Comparison of ENCODE assay signal across 31 cellular contexts in genomic region chr4:173801876-173802713, GRCh38.
DNase-seq lines count a peak whose midpoint lies in the region; ATAC-seq, FAIRE-seq and TF ChIP-seq lines count a peak whose summit lies in the region.
"Had no signal": no experiment of that assay in that cellular context is flagged by ENCODE, and none has a peak within 500 bp of the region (broad histone marks: within the 10 kb centered on the region; RNA-seq: fewer than 3 reads in every experiment).

No MANE protein-coding gene starts in this region.

- no peaks in the 10 kb centered on the region for H4K20me1 ChIP-seq in fibroblast of lung (ENCODE audit: control insufficient read depth, extremely low read depth, insufficient read depth, low read length)
- H4K20me1 ChIP-seq in osteoblast (ENCODE audit: insufficient read depth, low read length), result no peaks in the 10 kb centered on the region
- H4K20me1 ChIP-seq: BLaER1 treated with 17β-estradiol and CSF1 and Interleukin-3, amounts not matched to agents 10 nM and 100 nM had no signal

- H3K9me3 ChIP-seq in fibroblast of lung (ENCODE audit: control insufficient read depth, insufficient read depth, low read depth, low read length), result no peaks in the 10 kb centered on the region
- no peaks in the 10 kb centered on the region for H3K9me3 ChIP-seq in osteoblast (ENCODE audit: low read depth, low read length)
- no peaks in the 10 kb centered on the region for H3K9me3 ChIP-seq in vagina
- no peaks in the 10 kb centered on the region for H3K9me3 ChIP-seq in upper lobe of right lung
- no peaks in the 10 kb centered on the region for H3K9me3 ChIP-seq in right lobe of liver
- H3K9me3 ChIP-seq: esophagus muscularis mucosa, right atrium auricular region, tibial artery had no signal

- DNase-seq in D341Med (ENCODE audit: low spot score) (peak; percentile 34), NCI-H524 treated with DMSO at 0.1 percent for 48 hours (lab: John Stamatoyannopoulos, UW) (peak; percentile 86), fibroblast of lung (ENCODE audit: low read depth in 2 of 2) (peak; percentile 20 to 57), osteoblast (ENCODE audit: insufficient read length, low spot score, missing footprints) (peak; percentile 30), GM19239 (ENCODE audit: insufficient read length, low spot score) (no peak), vagina (ENCODE audit: extremely low spot score in 2 of 2) (no peak), upper lobe of right lung (no peak), right lobe of liver (no peak)
- DNase-seq: ACHN; activated CD4-positive, alpha-beta T cell treated with anti-CD3 and anti-CD28 coated beads for 4 hours; activated CD8-positive, alpha-beta T cell treated with anti-CD3 and anti-CD28 coated beads, Interleukin-2, amount 10 ng/mL, durations not matched to agents 7 days and 5 days; activated naive CD4-positive, alpha-beta T cell treated with anti-CD3 and anti-CD28 coated beads, Interleukin-2, amount 10 ng/mL, durations not matched to agents 7 days and 5 days; amniotic stem cell; brain microvascular endothelial cell; cerebellar nuclear complex; DMS53; hypothalamus; mammary epithelial cell; NCI-H2171 treated with DMSO at 0.1 percent for 48 hours; NCI-H510A; PC-9; stimulated activated CD4-positive, alpha-beta T cell treated with anti-CD3 and anti-CD28 coated beads, Interleukin-2, amount 100 ng/mL, for 48 hours; SW 1271; tibial artery had no signal

- H3K9ac ChIP-seq in fibroblast of lung (ENCODE audit: insufficient read depth, low read length), result no peak overlapping the region
- H3K9ac ChIP-seq: BLaER1 treated with 17β-estradiol and CSF1 and Interleukin-3, amounts not matched to agents 10 nM and 100 nM; parathyroid adenoma had no signal

- ATAC-seq in upper lobe of right lung (no peak), right lobe of liver (no peak)
- ATAC-seq: activated CD8-positive, alpha-beta T cell treated with anti-CD3 and anti-CD28 coated beads, Interleukin-2, amount 10 ng/mL, durations not matched to agents 7 days and 5 days; activated T-helper 17 cell treated with anti-CD3 and anti-CD28 coated beads, Interleukin-2, amount 50 U/mL, for 72 hours; Right ventricle myocardium inferior had no signal

- no peak overlapping the region for H3K27ac ChIP-seq in fibroblast of lung (ENCODE audit: insufficient read depth, low read length)
- no peak overlapping the region for H3K27ac ChIP-seq in osteoblast (ENCODE audit: low read depth, low read length)
- H3K27ac ChIP-seq in vagina, result no peak overlapping the region
- H3K27ac ChIP-seq in upper lobe of right lung, result no peak overlapping the region
- H3K27ac ChIP-seq in right lobe of liver, result no peak overlapping the region
- H3K27ac ChIP-seq: BLaER1 treated with 17β-estradiol and CSF1 and Interleukin-3, amounts not matched to agents 10 nM and 100 nM; brain microvascular endothelial cell; esophagus muscularis mucosa; parathyroid adenoma; PC-9; right atrium auricular region; tibial artery; VCaP had no signal

- WGBS in right lobe of liver (ENCODE audit: insufficient coverage, low coverage, low lambda C conversion rate, missing lambda C conversion rate), result 31% methylated on average over 3 of the region's 3 CpGs

- TF ChIP-seq CTCF in fibroblast of lung (conservative IDR thresholded peaks at IDR 0.05 in 1 of 2, IDR thresholded peaks at IDR 0.05 in 1 of 2; ENCODE audit: low read depth in 1 of 2, low read length in 2 of 2) (no peak), osteoblast (IDR thresholded peaks at IDR 0.05; ENCODE audit: extremely low read depth, low read depth, low read length) (no peak), vagina (IDR thresholded peaks at IDR 0.05) (no peak), upper lobe of right lung (IDR thresholded peaks at IDR 0.05) (no peak), right lobe of liver (IDR thresholded peaks at IDR 0.05) (no peak)

- no peaks in the 10 kb centered on the region for H3K79me2 ChIP-seq in fibroblast of lung (ENCODE audit: control insufficient read depth, insufficient read depth, low read length)
- no peaks in the 10 kb centered on the region for H3K79me2 ChIP-seq in osteoblast (ENCODE audit: insufficient read depth, low read length)
- H3K79me2 ChIP-seq: parathyroid adenoma had no signal

- no peak for TF ChIP-seq POLR2A in vagina (IDR thresholded peaks at IDR 0.05)
- TF ChIP-seq POLR2A in right lobe of liver (IDR thresholded peaks at IDR 0.05), result no peak

- H2AFZ ChIP-seq in fibroblast of lung (ENCODE audit: low read length) (no peak overlapping the region), osteoblast (ENCODE audit: low read length) (no peak overlapping the region)
- H2AFZ ChIP-seq: parathyroid adenoma, PC-9 had no signal

- H3K4me1 ChIP-seq in fibroblast of lung (ENCODE audit: control insufficient read depth, extremely low read depth, insufficient read depth, low read length) (no peaks in the 10 kb centered on the region), osteoblast (ENCODE audit: insufficient read depth, low read length) (no peaks in the 10 kb centered on the region), vagina (no peaks in the 10 kb centered on the region), upper lobe of right lung (no peaks in the 10 kb centered on the region), right lobe of liver (no peaks in the 10 kb centered on the region)
- H3K4me1 ChIP-seq: BLaER1 treated with 17β-estradiol and CSF1 and Interleukin-3, amounts not matched to agents 10 nM and 100 nM; parathyroid adenoma; right atrium auricular region; tibial artery had no signal

- FAIRE-seq in GM19239 (lab: Jason Lieb, UNC), result no peak

- H3K4me3 ChIP-seq in fibroblast of lung (replicated peaks in 1 of 4; ENCODE audit: control extremely low read depth in 1 of 4, insufficient read depth in 1 of 4, low read depth in 3 of 4, low read length in 4 of 4) (no peak overlapping the region), osteoblast (ENCODE audit: insufficient read depth, low read length) (no peak overlapping the region), vagina (no peak overlapping the region), upper lobe of right lung (no peak overlapping the region), right lobe of liver (no peak overlapping the region)
- H3K4me3 ChIP-seq: BLaER1 treated with 17β-estradiol and CSF1 and Interleukin-3, amounts not matched to agents 10 nM and 100 nM; esophagus muscularis mucosa; PC-9; right atrium auricular region; tibial artery had no signal

- intact Hi-C loops in vagina (cut with DNase I) (no loop called here), upper lobe of right lung (cut with DNase I) (no loop called here), right lobe of liver (cut with DNase I) (no loop called here)

- no peaks in the 10 kb centered on the region for H3K27me3 ChIP-seq in fibroblast of lung (ENCODE audit: control insufficient read depth, insufficient read depth, low read length)
- no peaks in the 10 kb centered on the region for H3K27me3 ChIP-seq in osteoblast (ENCODE audit: insufficient read depth, low read length)
- no peaks in the 10 kb centered on the region for H3K27me3 ChIP-seq in vagina
- H3K27me3 ChIP-seq in upper lobe of right lung, result no peaks in the 10 kb centered on the region
- H3K27me3 ChIP-seq in right lobe of liver, result no peaks in the 10 kb centered on the region
- H3K27me3 ChIP-seq: BLaER1 treated with 17β-estradiol and CSF1 and Interleukin-3, amounts not matched to agents 10 nM and 100 nM; brain microvascular endothelial cell; esophagus muscularis mucosa; right atrium auricular region; tibial artery had no signal

- no peak overlapping the region for H3K4me2 ChIP-seq in fibroblast of lung (ENCODE audit: extremely low read depth, insufficient read depth, low read length)
- no peak overlapping the region for H3K4me2 ChIP-seq in osteoblast (ENCODE audit: insufficient read depth, low read length)
- H3K4me2 ChIP-seq: BLaER1 treated with 17β-estradiol and CSF1 and Interleukin-3, amounts not matched to agents 10 nM and 100 nM; PC-9 had no signal

- no peaks in the 10 kb centered on the region for H3K36me3 ChIP-seq in fibroblast of lung (ENCODE audit: control insufficient read depth, insufficient read depth, low read length)
- H3K36me3 ChIP-seq in osteoblast (ENCODE audit: insufficient read depth, low read length), result no peaks in the 10 kb centered on the region
- H3K36me3 ChIP-seq in vagina, result no peaks in the 10 kb centered on the region
- H3K36me3 ChIP-seq in upper lobe of right lung, result no peaks in the 10 kb centered on the region
- H3K36me3 ChIP-seq in right lobe of liver, result no peaks in the 10 kb centered on the region
- H3K36me3 ChIP-seq: BLaER1 treated with 17β-estradiol and CSF1 and Interleukin-3, amounts not matched to agents 10 nM and 100 nM; brain microvascular endothelial cell; esophagus muscularis mucosa; right atrium auricular region; tibial artery had no signal

Comparison
In these comparisons a context has a peak if more than half of its experiments do, and no peak if none do; other contexts are left out.
1. DNase-seq: peak in D341Med (single experiment), NCI-H524 treated with DMSO at 0.1 percent for 48 hours (single experiment), fibroblast of lung (2 of 2) and osteoblast (single experiment); none in GM19239 (single experiment), vagina (0 of 2), upper lobe of right lung (single experiment) and right lobe of liver (0 of 3).